In genomic region chr6:27684264-27685211, GRCh38 we compare ENCODE assay signal across 1 cellular context.
TF ChIP-seq lines count a peak whose summit lies in the region.

No MANE protein-coding gene starts in this region.

TF ChIP-seq in HepG2, 621 proteins besides CTCF, POLR2A, EP300 and RAD21 (continued from another document and continues in another):
- TF ChIP-seq, protein P1, sequence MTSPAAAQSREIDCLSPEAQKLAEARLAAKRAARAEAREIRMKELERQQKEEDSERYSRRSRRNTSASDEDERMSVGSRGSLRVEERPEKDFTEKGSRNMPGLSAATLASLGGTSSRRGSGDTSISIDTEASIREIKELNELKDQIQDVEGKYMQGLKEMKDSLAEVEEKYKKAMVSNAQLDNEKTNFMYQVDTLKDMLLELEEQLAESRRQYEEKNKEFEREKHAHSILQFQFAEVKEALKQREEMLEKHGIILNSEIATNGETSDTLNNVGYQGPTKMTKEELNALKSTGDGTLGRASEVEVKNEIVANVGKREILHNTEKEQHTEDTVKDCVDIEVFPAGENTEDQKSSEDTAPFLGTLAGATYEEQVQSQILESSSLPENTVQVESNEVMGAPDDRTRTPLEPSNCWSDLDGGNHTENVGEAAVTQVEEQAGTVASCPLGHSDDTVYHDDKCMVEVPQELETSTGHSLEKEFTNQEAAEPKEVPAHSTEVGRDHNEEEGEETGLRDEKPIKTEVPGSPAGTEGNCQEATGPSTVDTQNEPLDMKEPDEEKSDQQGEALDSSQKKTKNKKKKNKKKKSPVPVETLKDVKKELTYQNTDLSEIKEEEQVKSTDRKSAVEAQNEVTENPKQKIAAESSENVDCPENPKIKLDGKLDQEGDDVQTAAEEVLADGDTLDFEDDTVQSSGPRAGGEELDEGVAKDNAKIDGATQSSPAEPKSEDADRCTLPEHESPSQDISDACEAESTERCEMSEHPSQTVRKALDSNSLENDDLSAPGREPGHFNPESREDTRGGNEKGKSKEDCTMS (CRISPR knock-in tag; conservative IDR thresholded peaks at IDR 0.05), result no peak
- TF ChIP-seq ZSCAN20 (CRISPR knock-in tag; IDR thresholded peaks at IDR 0.05; ENCODE audit: borderline replicate concordance) (no peak), RBM22 (optimal IDR thresholded peaks at IDR 0.05; ENCODE audit: low read length) (peak; percentile 92), ZNF350 (CRISPR knock-in tag; IDR thresholded peaks at IDR 0.05; ENCODE audit: borderline replicate concordance, low read depth) (0 out of 2 replicates have a peak, but pooled peaks have one; percentile 51), ZNF629 (CRISPR knock-in tag; conservative IDR thresholded peaks at IDR 0.05) (no peak), SIX1 (CRISPR knock-in tag; IDR thresholded peaks at IDR 0.05; ENCODE audit: borderline replicate concordance) (no peak; the same call in 1 of the 2 replicates), ZNF552 (CRISPR knock-in tag; IDR thresholded peaks at IDR 0.05; ENCODE audit: borderline replicate concordance) (no peak), ATF7-NPFF (CRISPR knock-in tag; IDR thresholded peaks at IDR 0.05; ENCODE audit: low read depth) (no peak), PHF8 (CRISPR knock-in tag; IDR thresholded peaks at IDR 0.05) (peak; percentile 33; the same call in 1 of the 2 replicates), ZBTB38 (CRISPR knock-in tag; IDR thresholded peaks at IDR 0.05) (no peak), CCAR2 (optimal IDR thresholded peaks at IDR 0.05; ENCODE audit: low read depth, low read length) (no peak), HMG20A (CRISPR knock-in tag; IDR thresholded peaks at IDR 0.05; ENCODE audit: borderline replicate concordance) (peak; percentile 80; the same call in 1 of the 2 replicates), ZNF7 (CRISPR knock-in tag; IDR thresholded peaks at IDR 0.05) (no peak), ZNF563 (CRISPR knock-in tag; IDR thresholded peaks at IDR 0.05) (no peak), PRDM4 (CRISPR knock-in tag; IDR thresholded peaks at IDR 0.05; ENCODE audit: borderline replicate concordance) (no peak), ZNF121 (CRISPR knock-in tag; IDR thresholded peaks at IDR 0.05) (no peak), SIN3B (IDR thresholded peaks at IDR 0.05; ENCODE audit: low read length) (no peak), ZNF253 (CRISPR knock-in tag; IDR thresholded peaks at IDR 0.05; ENCODE audit: borderline replicate concordance) (no peak), HNRNPLL (IDR thresholded peaks at IDR 0.05; ENCODE audit: low read depth, low read length, poor library complexity, severe bottlenecking) (no peak), CENPX (CRISPR knock-in tag; IDR thresholded peaks at IDR 0.05) (no peak), ZNF275 (CRISPR knock-in tag; IDR thresholded peaks at IDR 0.05; ENCODE audit: borderline replicate concordance) (0 out of 2 replicates have a peak, but pooled peaks have one; percentile 41), TOPORS (CRISPR knock-in tag; IDR thresholded peaks at IDR 0.05) (no peak), ZNF317 (CRISPR knock-in tag; IDR thresholded peaks at IDR 0.05) (0 out of 2 replicates have a peak, but pooled peaks have one; percentile 6), JUND (CRISPR knock-in tag; IDR thresholded peaks at IDR 0.05) (no peak), ELF4 (CRISPR knock-in tag; IDR thresholded peaks at IDR 0.05; ENCODE audit: borderline replicate concordance) (no peak), ZNF343 (CRISPR knock-in tag; IDR thresholded peaks at IDR 0.05) (no peak), ZNF230 (CRISPR knock-in tag; IDR thresholded peaks at IDR 0.05) (no peak), ZNF431 (CRISPR knock-in tag; IDR thresholded peaks at IDR 0.05; ENCODE audit: borderline replicate concordance, low read depth) (no peak), TCF7 (IDR thresholded peaks at IDR 0.05; ENCODE audit: low read depth) (no peak), ZNF639 (CRISPR knock-in tag; conservative IDR thresholded peaks at IDR 0.05) (0 out of 2 replicates have a peak, but pooled peaks have one; percentile 33), NPAS2 (CRISPR knock-in tag; IDR thresholded peaks at IDR 0.05; ENCODE audit: borderline replicate concordance) (no peak), GMEB2 (CRISPR knock-in tag; IDR thresholded peaks at IDR 0.05; ENCODE audit: low read depth) (no peak), HMG20B (CRISPR knock-in tag; conservative IDR thresholded peaks at IDR 0.05) (no peak), PCBP1 (IDR thresholded peaks at IDR 0.05; ENCODE audit: borderline replicate concordance, low read depth, low read length) (no peak), ZBTB8A (CRISPR knock-in tag; IDR thresholded peaks at IDR 0.05; ENCODE audit: borderline replicate concordance, low read depth) (no peak), ZNF549 (CRISPR knock-in tag; IDR thresholded peaks at IDR 0.05) (no peak), ZNF510 (CRISPR knock-in tag; IDR thresholded peaks at IDR 0.05; ENCODE audit: low read depth) (no peak), IKZF4 (CRISPR knock-in tag; IDR thresholded peaks at IDR 0.05; ENCODE audit: borderline replicate concordance, low read depth, not compliant biosample characterization) (no peak), GMEB1 (CRISPR knock-in tag; IDR thresholded peaks at IDR 0.05; ENCODE audit: borderline replicate concordance) (peak; percentile 30; the same call in 1 of the 2 replicates), CENPBD1 (CRISPR knock-in tag; IDR thresholded peaks at IDR 0.05; ENCODE audit: borderline replicate concordance, low read depth) (no peak), TAF1 (CRISPR knock-in tag; IDR thresholded peaks at IDR 0.05) (no peak), FOXA1 (IDR thresholded peaks at IDR 0.05) (no peak), FOXA1 (CRISPR knock-in tag; IDR thresholded peaks at IDR 0.05) (0 out of 2 replicates have a peak, but pooled peaks have one; percentile 11), ZNF550 (CRISPR knock-in tag; IDR thresholded peaks at IDR 0.05; ENCODE audit: borderline replicate concordance) (no peak), ZNF761 (CRISPR knock-in tag; conservative IDR thresholded peaks at IDR 0.05) (no peak), ARHGAP35 (CRISPR knock-in tag; IDR thresholded peaks at IDR 0.05; ENCODE audit: borderline replicate concordance) (no peak)
- TF ChIP-seq, protein P2, sequence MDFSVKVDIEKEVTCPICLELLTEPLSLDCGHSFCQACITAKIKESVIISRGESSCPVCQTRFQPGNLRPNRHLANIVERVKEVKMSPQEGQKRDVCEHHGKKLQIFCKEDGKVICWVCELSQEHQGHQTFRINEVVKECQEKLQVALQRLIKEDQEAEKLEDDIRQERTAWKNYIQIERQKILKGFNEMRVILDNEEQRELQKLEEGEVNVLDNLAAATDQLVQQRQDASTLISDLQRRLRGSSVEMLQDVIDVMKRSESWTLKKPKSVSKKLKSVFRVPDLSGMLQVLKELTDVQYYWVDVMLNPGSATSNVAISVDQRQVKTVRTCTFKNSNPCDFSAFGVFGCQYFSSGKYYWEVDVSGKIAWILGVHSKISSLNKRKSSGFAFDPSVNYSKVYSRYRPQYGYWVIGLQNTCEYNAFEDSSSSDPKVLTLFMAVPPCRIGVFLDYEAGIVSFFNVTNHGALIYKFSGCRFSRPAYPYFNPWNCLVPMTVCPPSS (IDR thresholded peaks at IDR 0.05), result no peak
- TF ChIP-seq, protein P3, sequence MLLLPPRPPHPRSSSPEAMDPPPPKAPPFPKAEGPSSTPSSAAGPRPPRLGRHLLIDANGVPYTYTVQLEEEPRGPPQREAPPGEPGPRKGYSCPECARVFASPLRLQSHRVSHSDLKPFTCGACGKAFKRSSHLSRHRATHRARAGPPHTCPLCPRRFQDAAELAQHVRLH (CRISPR knock-in tag; IDR thresholded peaks at IDR 0.05; ENCODE audit: borderline replicate concordance, low read depth), result no peak
- TF ChIP-seq, protein P4, sequence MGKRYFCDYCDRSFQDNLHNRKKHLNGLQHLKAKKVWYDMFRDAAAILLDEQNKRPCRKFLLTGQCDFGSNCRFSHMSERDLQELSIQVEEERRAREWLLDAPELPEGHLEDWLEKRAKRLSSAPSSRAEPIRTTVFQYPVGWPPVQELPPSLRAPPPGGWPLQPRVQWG (CRISPR knock-in tag; IDR thresholded peaks at IDR 0.05; ENCODE audit: borderline replicate concordance, low read depth), result no peak
- TF ChIP-seq, protein P5, sequence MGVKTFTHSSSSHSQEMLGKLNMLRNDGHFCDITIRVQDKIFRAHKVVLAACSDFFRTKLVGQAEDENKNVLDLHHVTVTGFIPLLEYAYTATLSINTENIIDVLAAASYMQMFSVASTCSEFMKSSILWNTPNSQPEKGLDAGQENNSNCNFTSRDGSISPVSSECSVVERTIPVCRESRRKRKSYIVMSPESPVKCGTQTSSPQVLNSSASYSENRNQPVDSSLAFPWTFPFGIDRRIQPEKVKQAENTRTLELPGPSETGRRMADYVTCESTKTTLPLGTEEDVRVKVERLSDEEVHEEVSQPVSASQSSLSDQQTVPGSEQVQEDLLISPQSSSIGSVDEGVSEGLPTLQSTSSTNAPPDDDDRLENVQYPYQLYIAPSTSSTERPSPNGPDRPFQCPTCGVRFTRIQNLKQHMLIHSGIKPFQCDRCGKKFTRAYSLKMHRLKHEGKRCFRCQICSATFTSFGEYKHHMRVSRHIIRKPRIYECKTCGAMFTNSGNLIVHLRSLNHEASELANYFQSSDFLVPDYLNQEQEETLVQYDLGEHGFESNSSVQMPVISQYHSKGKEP (CRISPR knock-in tag; IDR thresholded peaks at IDR 0.05), result no peak
- TF ChIP-seq, protein P6, sequence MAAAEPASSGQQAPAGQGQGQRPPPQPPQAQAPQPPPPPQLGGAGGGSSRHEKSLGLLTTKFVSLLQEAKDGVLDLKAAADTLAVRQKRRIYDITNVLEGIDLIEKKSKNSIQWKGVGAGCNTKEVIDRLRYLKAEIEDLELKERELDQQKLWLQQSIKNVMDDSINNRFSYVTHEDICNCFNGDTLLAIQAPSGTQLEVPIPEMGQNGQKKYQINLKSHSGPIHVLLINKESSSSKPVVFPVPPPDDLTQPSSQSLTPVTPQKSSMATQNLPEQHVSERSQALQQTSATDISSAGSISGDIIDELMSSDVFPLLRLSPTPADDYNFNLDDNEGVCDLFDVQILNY (CRISPR knock-in tag; conservative IDR thresholded peaks at IDR 0.05), result no peak
